Comparison of ENCODE assay signal across 16 cellular contexts in genomic region chr12:49557187-49557916, GRCh38. TPM values are rescaled to one million over a fixed set of nuclear protein-coding genes. Genes with fewer than 3 reads are reported as not detected.
A peak's percentile ranks its signal among the peaks of the same experiment; 100 is the strongest.
DNase-seq lines count a peak whose midpoint lies in the region; ATAC-seq, FAIRE-seq and TF ChIP-seq lines count a peak whose summit lies in the region.
"Had no signal": no experiment of that assay in that cellular context is flagged by ENCODE, and none has a peak within 500 bp of the region (broad histone marks: within the 10 kb centered on the region; RNA-seq: fewer than 3 reads in every experiment).

No MANE protein-coding gene starts in this region.

- ATAC-seq in activated naive CD4-positive, alpha-beta T cell treated with anti-CD3 and anti-CD28 coated beads, Interleukin-2, amount 50 U/mL, for 72 hours = no peak
- ATAC-seq in stimulated activated effector memory CD8-positive, alpha-beta T cell treated with anti-CD3 and anti-CD28 coated beads, Interleukin-12 subunit alpha, Interleukin-12 subunit beta, amount 100 ng/mL, for 72 hours = no peak
- no peak for ATAC-seq in natural killer cell treated with Interleukin-12 subunit alpha and Interleukin-12 subunit beta and Interleukin-15 and Interleukin-18, amount 100 ng/mL, for 72 hours
- ATAC-seq in HG03025 (IDR thresholded peaks at IDR 0.05; ENCODE audit: low FRiP score, unreplicated experiment) = no peak

- intact Hi-C loops in dorsolateral prefrontal cortex (cut with DNase I) = no loop called here

- no peak for FAIRE-seq in GM12891 (lab: Jason Lieb, UNC)

- H3K4me3 ChIP-seq in dorsolateral prefrontal cortex = no peak overlapping the region
- H3K4me3 ChIP-seq: HAP-1 had no signal

- peaks cover 5% of the 10 kb centered on the region for H3K27me3 Mint-ChIP-seq in activated naive CD4-positive, alpha-beta T cell treated with anti-CD3 and anti-CD28 coated beads, Interleukin-2, amount 10 ng/mL, durations not matched to agents 7 days and 5 days
- no peaks in the 10 kb centered on the region for H3K27me3 Mint-ChIP-seq in natural killer cell treated with Interleukin-12 subunit alpha and Interleukin-12 subunit beta and Interleukin-15 and Interleukin-18, amount 100 ng/mL, for 72 hours

- no peak overlapping the region for H3K27ac Mint-ChIP-seq in activated naive CD4-positive, alpha-beta T cell treated with anti-CD3 and anti-CD28 coated beads, Interleukin-2, amount 10 ng/mL, durations not matched to agents 7 days and 5 days
- H3K27ac Mint-ChIP-seq in activated naive CD4-positive, alpha-beta T cell treated with anti-CD3 and anti-CD28 coated beads, Interleukin-2, amount 50 U/mL, for 72 hours = no peak overlapping the region
- H3K27ac Mint-ChIP-seq in stimulated activated effector memory CD8-positive, alpha-beta T cell treated with anti-CD3 and anti-CD28 coated beads, Interleukin-12 subunit alpha, Interleukin-12 subunit beta, amount 100 ng/mL, for 72 hours = peak overlapping the region; percentile 68
- H3K27ac Mint-ChIP-seq in natural killer cell treated with Interleukin-12 subunit alpha and Interleukin-12 subunit beta and Interleukin-15 and Interleukin-18, amount 100 ng/mL, for 72 hours = no peak overlapping the region
- H3K27ac Mint-ChIP-seq: CD14-positive monocyte had no signal

- H3K27ac ChIP-seq in dorsolateral prefrontal cortex = peak overlapping the region in 42 of 59 donors; percentile 6 to 89 (median 55)

- H3K4me3 Mint-ChIP-seq in activated naive CD4-positive, alpha-beta T cell treated with anti-CD3 and anti-CD28 coated beads, Interleukin-2, amount 10 ng/mL, durations not matched to agents 7 days and 5 days = no peak overlapping the region
- H3K4me3 Mint-ChIP-seq in stimulated activated effector memory CD8-positive, alpha-beta T cell treated with anti-CD3 and anti-CD28 coated beads, Interleukin-12 subunit alpha, Interleukin-12 subunit beta, amount 100 ng/mL, for 72 hours = no peak overlapping the region
- H3K4me3 Mint-ChIP-seq in natural killer cell treated with Interleukin-12 subunit alpha and Interleukin-12 subunit beta and Interleukin-15 and Interleukin-18, amount 100 ng/mL, for 72 hours = no peak overlapping the region
- H3K4me3 Mint-ChIP-seq: CD14-positive monocyte had no signal

- TF ChIP-seq CTCF in LNCAP (IDR thresholded peaks at IDR 0.05) (0 out of 2 replicates have a peak, but pooled peaks have one; percentile 22), dorsolateral prefrontal cortex (IDR thresholded peaks at IDR 0.05 in 54 of 56, conservative IDR thresholded peaks at IDR 0.05 in 2 of 56; ENCODE audit: low read depth in 1 of 56, partially characterized antibody in 56 of 56) (no peak)

- no peaks in the 10 kb centered on the region for H3K27me3 ChIP-seq in dorsolateral prefrontal cortex

- H3K36me3 Mint-ChIP-seq in activated naive CD4-positive, alpha-beta T cell treated with anti-CD3 and anti-CD28 coated beads, Interleukin-2, amount 10 ng/mL, durations not matched to agents 7 days and 5 days = peaks cover 28% of the 10 kb centered on the region
- no peaks in the 10 kb centered on the region for H3K36me3 Mint-ChIP-seq in activated naive CD4-positive, alpha-beta T cell treated with anti-CD3 and anti-CD28 coated beads, Interleukin-2, amount 50 U/mL, for 72 hours
- H3K36me3 Mint-ChIP-seq in stimulated activated effector memory CD8-positive, alpha-beta T cell treated with anti-CD3 and anti-CD28 coated beads, Interleukin-12 subunit alpha, Interleukin-12 subunit beta, amount 100 ng/mL, for 72 hours = peaks cover 47% of the 10 kb centered on the region
- peaks cover 7% of the 10 kb centered on the region for H3K36me3 Mint-ChIP-seq in natural killer cell treated with Interleukin-12 subunit alpha and Interleukin-12 subunit beta and Interleukin-15 and Interleukin-18, amount 100 ng/mL, for 72 hours

- no peaks in the 10 kb centered on the region for H3K9me3 Mint-ChIP-seq in activated naive CD4-positive, alpha-beta T cell treated with anti-CD3 and anti-CD28 coated beads, Interleukin-2, amount 10 ng/mL, durations not matched to agents 7 days and 5 days
- no peaks in the 10 kb centered on the region for H3K9me3 Mint-ChIP-seq in activated naive CD4-positive, alpha-beta T cell treated with anti-CD3 and anti-CD28 coated beads, Interleukin-2, amount 50 U/mL, for 72 hours
- no peaks in the 10 kb centered on the region for H3K9me3 Mint-ChIP-seq in stimulated activated effector memory CD8-positive, alpha-beta T cell treated with anti-CD3 and anti-CD28 coated beads, Interleukin-12 subunit alpha, Interleukin-12 subunit beta, amount 100 ng/mL, for 72 hours
- H3K9me3 Mint-ChIP-seq in natural killer cell treated with Interleukin-12 subunit alpha and Interleukin-12 subunit beta and Interleukin-15 and Interleukin-18, amount 100 ng/mL, for 72 hours = no peaks in the 10 kb centered on the region
- H3K9me3 Mint-ChIP-seq: CD14-positive monocyte had no signal

- H3K4me1 Mint-ChIP-seq in activated naive CD4-positive, alpha-beta T cell treated with anti-CD3 and anti-CD28 coated beads, Interleukin-2, amount 10 ng/mL, durations not matched to agents 7 days and 5 days = peaks cover 18% of the 10 kb centered on the region
- peaks cover 6% of the 10 kb centered on the region for H3K4me1 Mint-ChIP-seq in stimulated activated effector memory CD8-positive, alpha-beta T cell treated with anti-CD3 and anti-CD28 coated beads, Interleukin-12 subunit alpha, Interleukin-12 subunit beta, amount 100 ng/mL, for 72 hours
- peaks cover 7 to 9% of the 10 kb centered on the region in 2 donors for H3K4me1 Mint-ChIP-seq in natural killer cell treated with Interleukin-12 subunit alpha and Interleukin-12 subunit beta and Interleukin-15 and Interleukin-18, amount 100 ng/mL, for 72 hours (ENCODE audit: low read depth in 2 of 2)

- TF ChIP-seq POLR2A in GM12891 (IDR thresholded peaks at IDR 0.05; ENCODE audit: low read depth, low read length) = no peak; the same call in 1 of the 2 replicates

- CTCF ChIA-PET in activated naive CD4-positive, alpha-beta T cell treated with anti-CD3 and anti-CD28 coated beads, Interleukin-2, amount 10 ng/mL, durations not matched to agents 7 days and 5 days (lab: Charles Lee) = interaction anchor here (1.1 to 1.2 kb wide), 2 partner anchors 8 to 23 kb away, joined by 3 read pairs; no protein-coding TSS in a partner anchor

- DNase-seq in activated naive CD4-positive, alpha-beta T cell treated with anti-CD3 and anti-CD28 coated beads, Interleukin-2, amount 10 ng/mL, durations not matched to agents 7 days and 5 days = peak; percentile 14
- DNase-seq in activated naive CD4-positive, alpha-beta T cell treated with anti-CD3 and anti-CD28 coated beads, Interleukin-2, amount 50 U/mL, for 72 hours (ENCODE audit: low spot score in 2 of 2) = no peak
- no peak for DNase-seq in dorsolateral prefrontal cortex
- DNase-seq in stimulated activated effector memory CD8-positive, alpha-beta T cell treated with anti-CD3 and anti-CD28 coated beads, Interleukin-12 subunit alpha, Interleukin-12 subunit beta, amount 100 ng/mL, for 72 hours (ENCODE audit: low spot score in 2 of 2) = no peak
- no peak for DNase-seq in natural killer cell treated with Interleukin-12 subunit alpha and Interleukin-12 subunit beta and Interleukin-15 and Interleukin-18, amount 100 ng/mL, for 72 hours (ENCODE audit: low spot score)
- DNase-seq in GM12891 (ENCODE audit: insufficient read length, low spot score) = no peak
- DNase-seq: DMS79 treated with DMSO at 0.1 percent for 48 hours, NCI-H1105, NCI-H2081, NCI-H2171 treated with DMSO at 0.1 percent for 48 hours, NCI-H446 treated with DMSO at 0.1 percent for 48 hours had no signal

TF ChIP-seq in GM12891, 5 proteins besides CTCF, POLR2A, EP300 and RAD21:
- no peak for TF ChIP-seq POU2F2 (IDR thresholded peaks at IDR 0.05; ENCODE audit: low read depth, low read length)
- TF ChIP-seq POLR2AphosphoS5 (IDR thresholded peaks at IDR 0.05; ENCODE audit: low read depth, low read length) = no peak
- no peak for TF ChIP-seq SPI1 (IDR thresholded peaks at IDR 0.05; ENCODE audit: low read depth, low read length)
- TF ChIP-seq TAF1 (IDR thresholded peaks at IDR 0.05; ENCODE audit: low read depth, low read length) = no peak
- TF ChIP-seq PAX5 (IDR thresholded peaks at IDR 0.05; ENCODE audit: insufficient read depth, low read length, severe bottlenecking) = no peak

RNA-seq across cellular contexts. Expression of gene MCRS1, which starts 10.6 kb away (rescaled TPM):
- 10 to 100 TPM; 62.8 to 70.5 TPM for total RNA-seq in activated naive CD4-positive, alpha-beta T cell treated with anti-CD3 and anti-CD28 coated beads, Interleukin-2, amount 50 U/mL, for 72 hours
- 10 to 100 TPM; 42.9 to 84.1 (median 60.3) TPM for total RNA-seq in dorsolateral prefrontal cortex
- total RNA-seq in natural killer cell treated with Interleukin-12 subunit alpha and Interleukin-12 subunit beta and Interleukin-15 and Interleukin-18, amount 100 ng/mL, for 72 hours = 10 to 100 TPM; 64.9 to 89.8 TPM
- polyA plus RNA-seq in GM12891 (2012; ENCODE audit: low read depth, missing spikeins) = 42.1 TPM

RNA-seq across cellular contexts. Expression of gene KCNH3, which starts 18.5 kb away (rescaled TPM):
- 1 to 10 TPM in 1 of 2 donors, under 1 TPM in 1; 0.39 to 6.3 TPM for total RNA-seq in activated naive CD4-positive, alpha-beta T cell treated with anti-CD3 and anti-CD28 coated beads, Interleukin-2, amount 50 U/mL, for 72 hours
- total RNA-seq in dorsolateral prefrontal cortex = 100 to 1,000 TPM in 36 of 120 experiments, 10 to 100 TPM in 84; 31.1 to 139 (median 94.3) TPM
- under 1 TPM; 0.50 to 0.70 TPM for total RNA-seq in natural killer cell treated with Interleukin-12 subunit alpha and Interleukin-12 subunit beta and Interleukin-15 and Interleukin-18, amount 100 ng/mL, for 72 hours
- polyA plus RNA-seq in GM12891 (2012; ENCODE audit: low read depth, missing spikeins) = 0.89 TPM

RNA-seq across cellular contexts. Expression of gene FAM186B, which starts 48.1 kb away (rescaled TPM):
- total RNA-seq in activated naive CD4-positive, alpha-beta T cell treated with anti-CD3 and anti-CD28 coated beads, Interleukin-2, amount 50 U/mL, for 72 hours = under 1 TPM; 0.16 to 0.18 TPM
- total RNA-seq in dorsolateral prefrontal cortex = 1 to 10 TPM in 1 of 120 experiments, under 1 TPM in 65, not detected in 54; 0.14 to 1.2 (median 0.31) TPM
- total RNA-seq in natural killer cell treated with Interleukin-12 subunit alpha and Interleukin-12 subunit beta and Interleukin-15 and Interleukin-18, amount 100 ng/mL, for 72 hours = 1 to 10 TPM; 2.0 to 2.3 TPM
- 0.92 TPM for polyA plus RNA-seq in GM12891 (2012; ENCODE audit: low read depth, missing spikeins)
- total RNA-seq: G401 had no signal
- polyA plus RNA-seq: CD14-positive monocyte had no signal

Comparison
In these comparisons a context has a peak if more than half of its experiments do, and no peak if none do; other contexts are left out.
1. RNA of gene KCNH3, which starts 18.5 kb away (total RNA-seq): 31.1 to 139 TPM in dorsolateral prefrontal cortex; 0.39 to 6.3 TPM in activated naive CD4-positive, alpha-beta T cell treated with anti-CD3 and anti-CD28 coated beads, Interleukin-2, amount 50 U/mL, for 72 hours and 0.50 to 0.70 TPM in natural killer cell treated with Interleukin-12 subunit alpha and Interleukin-12 subunit beta and Interleukin-15 and Interleukin-18, amount 100 ng/mL, for 72 hours; every median in the first group is over 4 times any median in the second.